Comparison of ENCODE assay signal across 19 cellular contexts in the genomic region with DNA sequence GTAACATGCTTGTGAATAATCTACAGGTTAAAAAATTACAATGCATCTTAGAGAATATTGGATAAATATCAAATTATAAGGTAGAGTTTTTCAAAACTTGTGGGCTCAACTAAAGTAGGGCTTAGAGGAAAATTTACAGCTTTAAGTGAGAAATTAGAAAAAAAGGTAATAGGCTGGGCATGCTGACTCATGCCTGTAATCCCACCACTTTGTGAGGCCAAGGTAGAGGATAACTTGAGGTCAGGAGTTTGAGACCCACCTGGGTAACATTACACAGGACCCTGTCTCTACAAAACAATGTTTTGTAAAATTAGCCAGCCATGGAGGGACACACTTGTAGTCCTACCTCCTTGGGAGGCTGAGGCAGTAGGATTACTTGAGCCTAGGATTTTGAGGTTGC.
"Had no signal": no experiment of that assay in that cellular context is flagged by ENCODE, and none has a peak within 500 bp of the region (broad histone marks: within the 10 kb centered on the region; RNA-seq: fewer than 3 reads in every experiment).

No MANE protein-coding gene starts in this region.

- H3K4me3 ChIP-seq: body of pancreas, gastroesophageal sphincter, heart right ventricle, lower lobe of right lung, ovary had no signal

- DNase-seq: activated CD4-positive, alpha-beta T cell treated with anti-CD3 and anti-CD28 coated beads, Interleukin-2, amount 50 U/mL, for 4 hours; activated CD4-positive, CD25-positive, alpha-beta regulatory T cell; activated CD8-positive, alpha-beta memory T cell treated with anti-CD3 and anti-CD28 coated beads, Interleukin-2, amount 10 ng/mL, durations not matched to agents 7 days and 5 days; activated gamma-delta T cell treated with Interleukin-2 at 50 U/mL for 16 hours; activated T-cell treated with anti-CD3 and anti-CD28 coated beads, Interleukin-2, amount 50 U/mL, for 4 hours; amygdala; body of pancreas; caudate nucleus; heart right ventricle; left colon; lower lobe of right lung; ovary; stimulated activated CD4-positive, alpha-beta T cell treated with anti-CD3 and anti-CD28 coated beads, Interleukin-1b, Interleukin-23, amount 100 ng/mL, for 48 hours had no signal

- FAIRE-seq: colon, endometrium, islet of Langerhans had no signal

- H3K4me3 Mint-ChIP-seq: activated CD8-positive, alpha-beta memory T cell treated with anti-CD3 and anti-CD28 coated beads, Interleukin-2, amount 10 ng/mL, durations not matched to agents 7 days and 5 days; activated T-cell treated with anti-CD3 and anti-CD28 coated beads, Interleukin-2, amount 50 U/mL, for 4 hours; mesothelial cell of epicardium had no signal

- H3K27me3 ChIP-seq: body of pancreas, gastroesophageal sphincter, heart right ventricle, ovary had no signal

- H3K27ac Mint-ChIP-seq: activated CD8-positive, alpha-beta memory T cell treated with anti-CD3 and anti-CD28 coated beads, Interleukin-2, amount 10 ng/mL, durations not matched to agents 7 days and 5 days; mesothelial cell of epicardium; T-helper 1 cell treated with Interleukin-12 subunit alpha and Interleukin-12 subunit beta and Interleukin-4 antibody, amounts not matched to agents 30 μg/mL and 1 μg/mL, for 36 hours had no signal

- H3K36me3 ChIP-seq: gastroesophageal sphincter, lower lobe of right lung, ovary had no signal

- ATAC-seq: activated CD8-positive, alpha-beta memory T cell treated with anti-CD3 and anti-CD28 coated beads, Interleukin-2, amount 10 ng/mL, durations not matched to agents 7 days and 5 days; activated T-cell treated with anti-CD3 and anti-CD28 coated beads, Interleukin-2, amount 50 U/mL, for 4 hours; body of pancreas; gastroesophageal sphincter; heart right ventricle; left colon; lower lobe of right lung had no signal

- H3K9me3 Mint-ChIP-seq: T-helper 1 cell treated with Interleukin-12 subunit alpha and Interleukin-12 subunit beta and Interleukin-4 antibody, amounts not matched to agents 30 μg/mL and 1 μg/mL, for 36 hours had no signal

- H3K27ac ChIP-seq: body of pancreas, gastroesophageal sphincter, heart right ventricle, lower lobe of right lung, ovary had no signal
